Comparison of ENCODE assay signal across 1 cellular context in the genomic region with DNA sequence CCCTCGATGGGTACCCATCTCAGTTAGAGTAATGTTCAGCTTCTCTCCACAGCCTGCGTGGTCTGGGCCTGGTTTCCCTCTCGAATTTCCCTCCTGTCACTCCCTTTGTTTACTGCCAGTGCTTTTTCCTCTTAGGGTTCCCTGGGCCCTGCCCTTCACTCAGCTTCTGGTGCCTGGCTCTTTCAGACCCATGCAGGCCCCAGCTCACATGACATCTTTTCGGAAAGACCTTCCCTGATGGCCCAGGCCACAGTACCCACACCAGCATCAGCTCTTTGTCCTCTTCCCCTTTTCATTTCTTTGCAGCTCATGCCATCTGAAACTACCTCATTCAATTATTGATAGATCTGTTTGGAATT.
TF ChIP-seq lines count a peak whose summit lies in the region.

No MANE protein-coding gene starts in this region.

TF ChIP-seq in HEK293T, 16 proteins besides CTCF, POLR2A, EP300 and RAD21 (continued from another document):
- TF ChIP-seq ARNT (IDR thresholded peaks at IDR 0.05), result no peak
- no peak for TF ChIP-seq FOXA1 (IDR thresholded peaks at IDR 0.05)
- no peak for TF ChIP-seq ZNF384 (IDR thresholded peaks at IDR 0.05)
- TF ChIP-seq CTBP1 (IDR thresholded peaks at IDR 0.05; ENCODE audit: borderline replicate concordance), result no peak
- no peak for TF ChIP-seq SUZ12 (IDR thresholded peaks at IDR 0.05)
